In the genomic region with DNA sequence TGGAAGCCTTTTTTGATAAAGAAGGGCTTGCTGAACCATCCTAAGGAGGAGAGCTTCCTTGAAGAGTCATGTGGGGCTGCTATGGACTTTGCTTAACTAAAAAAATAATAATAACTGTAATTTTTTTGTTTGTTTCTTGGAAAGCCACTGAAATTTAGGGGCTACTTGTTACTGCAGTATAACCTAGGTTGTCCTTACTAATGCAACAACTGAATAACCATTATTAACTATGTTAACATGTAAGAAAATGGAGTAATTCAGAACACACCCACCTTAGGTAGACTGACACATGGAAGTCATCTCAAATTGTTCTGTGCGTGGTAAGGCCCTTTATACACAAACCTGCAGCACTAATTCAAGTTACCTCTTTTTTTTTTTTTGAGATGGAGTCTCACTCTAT, we compare ENCODE assay signal across 1 cellular context.
TF ChIP-seq lines count a peak whose summit lies in the region.

No MANE protein-coding gene starts in this region.

TF ChIP-seq in GM23338, 12 proteins besides CTCF, POLR2A, EP300 and RAD21 (continued from another document):
- TF ChIP-seq ZNF114 (CRISPR knock-in tag; IDR thresholded peaks at IDR 0.05) (no peak), NANOG (IDR thresholded peaks at IDR 0.05; ENCODE audit: borderline replicate concordance) (no peak)
- TF ChIP-seq, protein P1, sequence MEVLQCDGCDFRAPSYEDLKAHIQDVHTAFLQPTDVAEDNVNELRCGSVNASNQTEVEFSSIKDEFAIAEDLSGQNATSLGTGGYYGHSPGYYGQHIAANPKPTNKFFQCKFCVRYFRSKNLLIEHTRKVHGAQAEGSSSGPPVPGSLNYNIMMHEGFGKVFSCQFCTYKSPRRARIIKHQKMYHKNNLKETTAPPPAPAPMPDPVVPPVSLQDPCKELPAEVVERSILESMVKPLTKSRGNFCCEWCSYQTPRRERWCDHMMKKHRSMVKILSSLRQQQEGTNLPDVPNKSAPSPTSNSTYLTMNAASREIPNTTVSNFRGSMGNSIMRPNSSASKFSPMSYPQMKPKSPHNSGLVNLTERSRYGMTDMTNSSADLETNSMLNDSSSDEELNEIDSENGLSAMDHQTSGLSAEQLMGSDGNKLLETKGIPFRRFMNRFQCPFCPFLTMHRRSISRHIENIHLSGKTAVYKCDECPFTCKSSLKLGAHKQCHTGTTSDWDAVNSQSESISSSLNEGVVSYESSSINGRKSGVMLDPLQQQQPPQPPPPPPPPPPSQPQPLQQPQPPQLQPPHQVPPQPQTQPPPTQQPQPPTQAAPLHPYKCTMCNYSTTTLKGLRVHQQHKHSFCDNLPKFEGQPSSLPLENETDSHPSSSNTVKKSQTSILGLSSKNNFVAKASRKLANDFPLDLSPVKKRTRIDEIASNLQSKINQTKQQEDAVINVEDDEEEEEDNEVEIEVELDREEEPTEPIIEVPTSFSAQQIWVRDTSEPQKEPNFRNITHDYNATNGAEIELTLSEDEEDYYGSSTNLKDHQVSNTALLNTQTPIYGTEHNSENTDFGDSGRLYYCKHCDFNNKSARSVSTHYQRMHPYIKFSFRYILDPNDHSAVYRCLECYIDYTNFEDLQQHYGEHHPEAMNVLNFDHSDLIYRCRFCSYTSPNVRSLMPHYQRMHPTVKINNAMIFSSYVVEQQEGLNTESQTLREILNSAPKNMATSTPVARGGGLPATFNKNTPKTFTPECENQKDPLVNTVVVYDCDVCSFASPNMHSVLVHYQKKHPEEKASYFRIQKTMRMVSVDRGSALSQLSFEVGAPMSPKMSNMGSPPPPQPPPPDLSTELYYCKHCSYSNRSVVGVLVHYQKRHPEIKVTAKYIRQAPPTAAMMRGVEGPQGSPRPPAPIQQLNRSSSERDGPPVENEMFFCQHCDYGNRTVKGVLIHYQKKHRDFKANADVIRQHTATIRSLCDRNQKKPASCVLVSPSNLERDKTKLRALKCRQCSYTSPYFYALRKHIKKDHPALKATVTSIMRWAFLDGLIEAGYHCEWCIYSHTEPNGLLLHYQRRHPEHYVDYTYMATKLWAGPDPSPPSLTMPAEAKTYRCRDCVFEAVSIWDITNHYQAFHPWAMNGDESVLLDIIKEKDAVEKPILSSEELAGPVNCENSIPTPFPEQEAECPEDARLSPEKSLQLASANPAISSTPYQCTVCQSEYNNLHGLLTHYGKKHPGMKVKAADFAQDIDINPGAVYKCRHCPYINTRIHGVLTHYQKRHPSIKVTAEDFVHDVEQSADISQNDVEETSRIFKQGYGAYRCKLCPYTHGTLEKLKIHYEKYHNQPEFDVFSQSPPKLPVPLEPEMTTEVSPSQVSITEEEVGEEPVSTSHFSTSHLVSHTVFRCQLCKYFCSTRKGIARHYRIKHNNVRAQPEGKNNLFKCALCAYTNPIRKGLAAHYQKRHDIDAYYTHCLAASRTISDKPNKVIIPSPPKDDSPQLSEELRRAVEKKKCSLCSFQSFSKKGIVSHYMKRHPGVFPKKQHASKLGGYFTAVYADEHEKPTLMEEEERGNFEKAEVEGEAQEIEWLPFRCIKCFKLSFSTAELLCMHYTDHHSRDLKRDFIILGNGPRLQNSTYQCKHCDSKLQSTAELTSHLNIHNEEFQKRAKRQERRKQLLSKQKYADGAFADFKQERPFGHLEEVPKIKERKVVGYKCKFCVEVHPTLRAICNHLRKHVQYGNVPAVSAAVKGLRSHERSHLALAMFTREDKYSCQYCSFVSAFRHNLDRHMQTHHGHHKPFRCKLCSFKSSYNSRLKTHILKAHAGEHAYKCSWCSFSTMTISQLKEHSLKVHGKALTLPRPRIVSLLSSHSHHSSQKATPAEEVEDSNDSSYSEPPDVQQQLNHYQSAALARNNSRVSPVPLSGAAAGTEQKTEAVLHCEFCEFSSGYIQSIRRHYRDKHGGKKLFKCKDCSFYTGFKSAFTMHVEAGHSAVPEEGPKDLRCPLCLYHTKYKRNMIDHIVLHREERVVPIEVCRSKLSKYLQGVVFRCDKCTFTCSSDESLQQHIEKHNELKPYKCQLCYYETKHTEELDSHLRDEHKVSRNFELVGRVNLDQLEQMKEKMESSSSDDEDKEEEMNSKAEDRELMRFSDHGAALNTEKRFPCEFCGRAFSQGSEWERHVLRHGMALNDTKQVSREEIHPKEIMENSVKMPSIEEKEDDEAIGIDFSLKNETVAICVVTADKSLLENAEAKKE (CRISPR knock-in tag; IDR thresholded peaks at IDR 0.05) = no peak
- TF ChIP-seq, protein P2, sequence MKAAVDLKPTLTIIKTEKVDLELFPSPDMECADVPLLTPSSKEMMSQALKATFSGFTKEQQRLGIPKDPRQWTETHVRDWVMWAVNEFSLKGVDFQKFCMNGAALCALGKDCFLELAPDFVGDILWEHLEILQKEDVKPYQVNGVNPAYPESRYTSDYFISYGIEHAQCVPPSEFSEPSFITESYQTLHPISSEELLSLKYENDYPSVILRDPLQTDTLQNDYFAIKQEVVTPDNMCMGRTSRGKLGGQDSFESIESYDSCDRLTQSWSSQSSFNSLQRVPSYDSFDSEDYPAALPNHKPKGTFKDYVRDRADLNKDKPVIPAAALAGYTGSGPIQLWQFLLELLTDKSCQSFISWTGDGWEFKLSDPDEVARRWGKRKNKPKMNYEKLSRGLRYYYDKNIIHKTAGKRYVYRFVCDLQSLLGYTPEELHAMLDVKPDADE (IDR thresholded peaks at IDR 0.05) = no peak
- TF ChIP-seq, protein P3, sequence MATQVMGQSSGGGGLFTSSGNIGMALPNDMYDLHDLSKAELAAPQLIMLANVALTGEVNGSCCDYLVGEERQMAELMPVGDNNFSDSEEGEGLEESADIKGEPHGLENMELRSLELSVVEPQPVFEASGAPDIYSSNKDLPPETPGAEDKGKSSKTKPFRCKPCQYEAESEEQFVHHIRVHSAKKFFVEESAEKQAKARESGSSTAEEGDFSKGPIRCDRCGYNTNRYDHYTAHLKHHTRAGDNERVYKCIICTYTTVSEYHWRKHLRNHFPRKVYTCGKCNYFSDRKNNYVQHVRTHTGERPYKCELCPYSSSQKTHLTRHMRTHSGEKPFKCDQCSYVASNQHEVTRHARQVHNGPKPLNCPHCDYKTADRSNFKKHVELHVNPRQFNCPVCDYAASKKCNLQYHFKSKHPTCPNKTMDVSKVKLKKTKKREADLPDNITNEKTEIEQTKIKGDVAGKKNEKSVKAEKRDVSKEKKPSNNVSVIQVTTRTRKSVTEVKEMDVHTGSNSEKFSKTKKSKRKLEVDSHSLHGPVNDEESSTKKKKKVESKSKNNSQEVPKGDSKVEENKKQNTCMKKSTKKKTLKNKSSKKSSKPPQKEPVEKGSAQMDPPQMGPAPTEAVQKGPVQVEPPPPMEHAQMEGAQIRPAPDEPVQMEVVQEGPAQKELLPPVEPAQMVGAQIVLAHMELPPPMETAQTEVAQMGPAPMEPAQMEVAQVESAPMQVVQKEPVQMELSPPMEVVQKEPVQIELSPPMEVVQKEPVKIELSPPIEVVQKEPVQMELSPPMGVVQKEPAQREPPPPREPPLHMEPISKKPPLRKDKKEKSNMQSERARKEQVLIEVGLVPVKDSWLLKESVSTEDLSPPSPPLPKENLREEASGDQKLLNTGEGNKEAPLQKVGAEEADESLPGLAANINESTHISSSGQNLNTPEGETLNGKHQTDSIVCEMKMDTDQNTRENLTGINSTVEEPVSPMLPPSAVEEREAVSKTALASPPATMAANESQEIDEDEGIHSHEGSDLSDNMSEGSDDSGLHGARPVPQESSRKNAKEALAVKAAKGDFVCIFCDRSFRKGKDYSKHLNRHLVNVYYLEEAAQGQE (IDR thresholded peaks at IDR 0.05; ENCODE audit: unreplicated experiment) = no peak
TF ChIP-seq in GM23338: peak in this region for 0.
